In the genomic region with DNA sequence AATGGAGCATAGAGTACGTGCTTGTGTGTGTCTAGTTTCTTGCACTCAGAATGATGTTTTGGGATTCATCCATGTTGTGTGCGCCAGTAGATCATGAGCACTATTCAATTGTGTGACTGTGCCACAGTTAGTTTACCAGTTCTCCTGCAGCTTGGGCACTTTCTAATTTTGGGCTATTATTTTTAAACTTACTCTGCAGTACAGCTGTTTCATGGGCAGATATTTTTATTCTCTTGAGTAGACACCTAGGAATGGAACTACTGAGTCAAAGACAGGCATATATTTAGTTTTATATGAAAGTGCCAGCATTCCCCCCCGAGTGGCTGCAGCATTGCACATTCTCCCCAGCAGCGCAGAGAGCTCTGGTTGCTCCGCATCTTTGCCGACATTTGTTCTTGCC, we compare ENCODE assay signal across 19 cellular contexts.
"Had no signal": no experiment of that assay in that cellular context is flagged by ENCODE, and none has a peak within 500 bp of the region (broad histone marks: within the 10 kb centered on the region; RNA-seq: fewer than 3 reads in every experiment).

No MANE protein-coding gene starts in this region.

- H3K4me3 ChIP-seq: body of pancreas, colonic mucosa, skin epidermis, transverse colon had no signal

- DNase-seq: activated CD4-positive, alpha-beta T cell treated with anti-CD3 and anti-CD28 coated beads, Interleukin-2, amount 50 U/mL, for 48 hours; activated naive CD4-positive, alpha-beta T cell treated with anti-CD3 and anti-CD28 coated beads, Interleukin-2, amount 50 U/mL, for 16 hours; activated T-cell treated with anti-CD3 and anti-CD28 coated beads, Interleukin-2, amount 50 U/mL, for 1 hour; amniotic stem cell; body of pancreas; caudate nucleus; colonic mucosa; foreskin fibroblast; glutamatergic neuron; kidney glomerular epithelial cell; left ventricle myocardium superior; SK-N-SH; stimulated activated CD4-positive, alpha-beta T cell treated with anti-CD3 and anti-CD28 coated beads, Interleukin-15, amount 100 ng/mL, for 24 hours; stimulated activated CD4-positive, alpha-beta T cell treated with anti-CD3 and anti-CD28 coated beads, Interleukin-4, amount 100 ng/mL, for 1 hour; stimulated activated naive B cell treated with anti-CD40 and anti-IgM and Interleukin-4, amounts not matched to agents 10 μg/mL and 1 μg/mL and 100 μg/mL, for 72 hours; transverse colon had no signal

- H3K9me3 ChIP-seq: body of pancreas, colonic mucosa, SK-N-SH, transverse colon had no signal

- H3K27ac ChIP-seq: body of pancreas, colonic mucosa, parathyroid adenoma, VCaP had no signal

- H3K36me3 ChIP-seq: colonic mucosa, transverse colon had no signal

- H3K27me3 ChIP-seq: body of pancreas, colonic mucosa, transverse colon had no signal

- ATAC-seq: body of pancreas; left ventricle myocardium superior; stimulated activated naive B cell treated with anti-CD40 and anti-IgM and Interleukin-4, amounts not matched to agents 10 μg/mL and 1 μg/mL and 100 μg/mL, for 72 hours had no signal

- H3K9ac ChIP-seq: parathyroid adenoma, SK-N-SH had no signal

- H3K27ac Mint-ChIP-seq: stimulated activated naive B cell treated with anti-CD40 and anti-IgM and Interleukin-4, amounts not matched to agents 10 μg/mL and 1 μg/mL and 100 μg/mL, for 72 hours had no signal

- H3K4me3 Mint-ChIP-seq: stimulated activated naive B cell treated with anti-CD40 and anti-IgM and Interleukin-4, amounts not matched to agents 10 μg/mL and 1 μg/mL and 100 μg/mL, for 72 hours had no signal
